ENCODE assay signal across 24 cellular contexts in the genomic region with DNA sequence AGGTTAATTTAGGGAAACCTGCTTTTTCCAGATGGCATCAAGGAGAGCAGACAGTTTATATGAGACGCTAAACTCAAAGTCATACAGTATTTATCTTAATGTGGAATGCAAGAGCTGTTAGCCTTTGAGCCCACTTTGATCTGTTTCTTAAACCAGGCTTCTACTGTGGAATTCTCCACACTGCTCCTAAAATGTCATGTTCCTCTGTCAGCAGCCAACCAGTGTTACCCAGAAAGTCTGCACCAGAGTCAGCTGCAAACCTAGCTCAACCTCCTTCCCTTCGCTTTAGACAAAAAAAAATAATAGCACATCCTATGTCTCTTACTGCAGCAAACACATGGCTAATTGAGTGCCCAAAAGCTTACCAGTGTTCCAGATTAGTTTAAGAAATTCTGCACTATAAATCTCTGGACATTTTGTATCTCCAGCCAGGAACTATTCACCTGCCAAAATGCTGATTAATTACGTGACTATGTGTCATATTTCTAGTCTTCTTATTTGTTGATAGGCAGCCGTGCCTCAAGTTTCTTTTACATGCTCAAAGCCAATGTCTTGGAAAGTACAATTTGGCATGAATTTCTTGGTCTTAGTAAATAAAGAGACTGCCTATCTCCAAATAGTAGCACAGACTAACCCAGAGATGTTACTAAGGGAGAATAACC. TPM values are rescaled to one million over a fixed set of nuclear protein-coding genes. Genes with fewer than 3 reads are reported as not detected.
"Had no signal": no experiment of that assay in that cellular context is flagged by ENCODE, and none has a peak within 500 bp of the region (broad histone marks: within the 10 kb centered on the region; RNA-seq: fewer than 3 reads in every experiment).

No MANE protein-coding gene starts in this region.

- FAIRE-seq: HepG2 had no signal

- DNase-seq: IMR-90; Kasumi-1; MM.1S; NCI-H1092 treated with DMSO at 0.1 percent for 48 hours; NCI-H1436; NCI-H187; NCI-H2029; NCI-H2081 treated with DMSO at 0.1 percent for 48 hours; NCI-H2171; NCI-H446; NCI-H510A; NCI-H524 treated with DMSO at 0.1 percent for 48 hours; NCI-H69; NCI-H774; NK-92 treated with Interleukin-12 subunit alpha and Interleukin-12 subunit beta, amount 100 ng/mL, for 24 hours; PC-3; SHP77 treated with DMSO at 0.1 percent for 48 hours had no signal

- ATAC-seq: HepG2, Panc1, PC-3 had no signal

- H3K27ac ChIP-seq: KMS-11, RWPE1, SJSA1, SK-N-MC had no signal

RNA-seq across cellular contexts. Expression of a gene that starts 21.8 kb away (rescaled TPM):
- total RNA-seq: HT-29 had no signal
